ENCODE assay signal across 21 cellular contexts in the genomic region with DNA sequence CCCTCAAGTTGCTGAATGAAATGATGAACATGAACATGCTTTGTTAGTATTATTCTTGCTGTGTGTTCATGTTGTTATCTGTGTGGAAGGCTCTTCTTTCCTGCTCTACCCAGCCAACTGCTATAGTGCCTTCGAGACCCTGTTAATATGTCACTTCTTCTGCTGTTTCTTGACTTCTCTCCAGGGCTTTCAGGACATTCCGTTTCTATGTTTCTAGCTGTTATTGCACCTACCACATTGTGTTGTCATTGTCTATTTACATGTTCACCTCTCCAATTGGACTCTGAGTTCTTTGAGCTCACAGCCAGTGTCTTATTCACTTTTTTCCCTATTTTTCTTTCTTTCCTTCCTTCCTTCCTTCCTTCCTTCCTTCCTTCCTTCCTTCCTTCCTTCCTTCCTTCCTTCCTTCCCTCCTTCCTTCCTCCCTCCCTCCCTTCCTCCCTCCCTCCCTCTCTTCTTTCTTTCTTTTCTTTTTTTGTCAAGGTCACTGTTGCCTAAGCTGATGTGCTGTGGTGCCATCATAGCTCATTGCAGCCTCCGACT. TPM values are rescaled to one million over a fixed set of nuclear protein-coding genes. Genes with fewer than 3 reads are reported as not detected.
A peak's percentile ranks its signal among the peaks of the same experiment; 100 is the strongest.
DNase-seq lines count a peak whose midpoint lies in the region; ATAC-seq and TF ChIP-seq lines count a peak whose summit lies in the region.
"Had no signal": no experiment of that assay in that cellular context is flagged by ENCODE, and none has a peak within 500 bp of the region (broad histone marks: within the 10 kb centered on the region; RNA-seq: fewer than 3 reads in every experiment).

No MANE protein-coding gene starts in this region.

- H3K4me1 ChIP-seq in A673 (ENCODE audit: insufficient read depth, low read length, poor library complexity, severe bottlenecking) (peaks cover 28% of the 10 kb centered on the region), neural progenitor cell (peaks cover 9% of the 10 kb centered on the region), PC-9 (replicated peaks; ENCODE audit: insufficient read depth) (peaks cover 17% of the 10 kb centered on the region)

- H3K4me1 Mint-ChIP-seq in neural progenitor cell, result peaks cover 19% of the 10 kb centered on the region
- H3K4me1 Mint-ChIP-seq in naive thymus-derived CD8-positive, alpha-beta T cell, result peaks cover 0 to 11% (median 8%) of the 10 kb centered on the region in 4 donors

- no peak overlapping the region for H3K9ac ChIP-seq in SK-N-MC (ENCODE audit: insufficient read length)
- H3K9ac ChIP-seq in neural progenitor cell, result no peak overlapping the region
- H3K9ac ChIP-seq: BLaER1 had no signal

- peaks cover 3% of the 10 kb centered on the region for H3K9me3 Mint-ChIP-seq in neural progenitor cell
- no peaks in the 10 kb centered on the region for H3K9me3 Mint-ChIP-seq in naive thymus-derived CD8-positive, alpha-beta T cell
- H3K9me3 Mint-ChIP-seq: CD4-positive, CD25-positive, alpha-beta regulatory T cell; CD8-positive, alpha-beta T cell; GM23338; HFFc6 had no signal

- intact Hi-C loops in A673 (cut with micrococcal nuclease; ENCODE audit: unreplicated experiment), result no loop called here
- intact Hi-C loops in PC-9 (cut with micrococcal nuclease; ENCODE audit: unreplicated experiment), result no loop called here

- peaks cover 6% of the 10 kb centered on the region for H3K27me3 Mint-ChIP-seq in neural progenitor cell (ENCODE audit: insufficient read depth, low read depth)
- peaks cover 8 to 32% (median 15%) of the 10 kb centered on the region in 5 donors for H3K27me3 Mint-ChIP-seq in naive thymus-derived CD8-positive, alpha-beta T cell

- H3K4me3 ChIP-seq in A673 (ENCODE audit: low read depth, low read length, poor library complexity, severe bottlenecking) (no peak overlapping the region), SK-N-MC (no peak overlapping the region), epithelial cell of proximal tubule (ENCODE audit: low read depth, low read length) (no peak overlapping the region), neural progenitor cell (no peak overlapping the region), PC-9 (no peak overlapping the region)
- H3K4me3 ChIP-seq: BLaER1, GM23338 had no signal

- DNase-seq in A673 (ENCODE audit: low spot score), result peak; percentile 67
- DNase-seq in SK-N-MC (ENCODE audit: low read depth, low spot score), result peak; percentile 67
- DNase-seq in epithelial cell of proximal tubule (ENCODE audit: low read depth), result peak; percentile 22
- DNase-seq in neural progenitor cell (ENCODE audit: low spot score), result no peak
- DNase-seq in activated naive CD4-positive, alpha-beta T cell treated with Interleukin-2 at 50 U/mL for 16 hours, result no peak
- DNase-seq in naive thymus-derived CD8-positive, alpha-beta T cell, result no peak
- DNase-seq in PC-9, result no peak
- no peak for DNase-seq in NCI-H748 treated with DMSO at 0.1 percent for 48 hours (lab: John Stamatoyannopoulos, UW)
- DNase-seq: 8988T; Caco-2; CD4-positive, CD25-positive, alpha-beta regulatory T cell; CD8-positive, alpha-beta T cell; DMS153; DND-41; H9; HFFc6 had no signal

- POLR2A ChIA-PET in A673 (lab: Charles Lee; ENCODE audit: low non-redundant PET), result interaction anchor here (0.7 kb wide), 1 partner anchor 536 kb away, joined by 6 read pairs; no protein-coding TSS in a partner anchor
- POLR2A ChIA-PET in naive thymus-derived CD8-positive, alpha-beta T cell (lab: Charles Lee), result no interaction called here
- POLR2A ChIA-PET in PC-9 (lab: Charles Lee; ENCODE audit: unreplicated experiment), result no interaction called here

- TF ChIP-seq CTCF in A673 (conservative IDR thresholded peaks at IDR 0.05; ENCODE audit: low read depth, low read length), result no peak
- TF ChIP-seq CTCF in epithelial cell of proximal tubule (conservative IDR thresholded peaks at IDR 0.05; ENCODE audit: low read depth, low read length), result no peak
- no peak for TF ChIP-seq CTCF in neural progenitor cell (IDR thresholded peaks at IDR 0.05)
- TF ChIP-seq CTCF in PC-9 (conservative IDR thresholded peaks at IDR 0.05), result no peak

- no peaks in the 10 kb centered on the region for H3K9me2 ChIP-seq in PC-9 (ENCODE audit: insufficient read depth)

- H3F3A ChIP-seq in neural progenitor cell (ENCODE audit: low read depth) (peaks cover 8% of the 10 kb centered on the region), PC-9 (ENCODE audit: insufficient read depth, low read depth) (no peaks in the 10 kb centered on the region)

- H3K27ac ChIP-seq in A673 (ENCODE audit: low read depth, low read length, poor library complexity, severe bottlenecking) (no peak overlapping the region), SK-N-MC (peak overlapping the region; percentile 85), neural progenitor cell (no peak overlapping the region), PC-9 (no peak overlapping the region)
- H3K27ac ChIP-seq: BLaER1, C4-2B had no signal

- no peak for ATAC-seq in naive thymus-derived CD8-positive, alpha-beta T cell
- ATAC-seq: CD8-positive, alpha-beta T cell; GM23338; HCT116 had no signal

- H3K36me3 Mint-ChIP-seq in neural progenitor cell, result no peaks in the 10 kb centered on the region
- H3K36me3 Mint-ChIP-seq in naive thymus-derived CD8-positive, alpha-beta T cell, result no peaks in the 10 kb centered on the region
- H3K36me3 Mint-ChIP-seq: CD4-positive, CD25-positive, alpha-beta regulatory T cell; CD8-positive, alpha-beta T cell had no signal

- H3K27me3 ChIP-seq in A673 (replicated peaks; ENCODE audit: insufficient read depth, low read depth, low read length, poor library complexity), result no peaks in the 10 kb centered on the region
- H3K27me3 ChIP-seq in neural progenitor cell, result peaks cover 24% of the 10 kb centered on the region
- no peaks in the 10 kb centered on the region for H3K27me3 ChIP-seq in PC-9 (ENCODE audit: insufficient read depth, low read depth)
- H3K27me3 ChIP-seq: BLaER1 had no signal

- no TSS peak for BruUV-seq in A673 (replicated peaks; lab: Mats Ljungman, UMichigan)
- no TSS peak for BruUV-seq in PC-9 (replicated peaks; lab: Mats Ljungman, UMichigan)

- H3K27ac Mint-ChIP-seq in neural progenitor cell, result peak overlapping the region; percentile 66
- no peak overlapping the region for H3K27ac Mint-ChIP-seq in naive thymus-derived CD8-positive, alpha-beta T cell
- H3K27ac Mint-ChIP-seq: B cell; CD8-positive, alpha-beta T cell; GM23338; H9; HFFc6 had no signal

- no peaks in the 10 kb centered on the region for H3K36me3 ChIP-seq in A673 (ENCODE audit: insufficient read depth, low read length, poor library complexity, severe bottlenecking)
- no peaks in the 10 kb centered on the region for H3K36me3 ChIP-seq in SK-N-MC (ENCODE audit: insufficient read depth, low read length)
- H3K36me3 ChIP-seq in neural progenitor cell, result no peaks in the 10 kb centered on the region
- H3K36me3 ChIP-seq in PC-9 (ENCODE audit: low read depth), result no peaks in the 10 kb centered on the region
- H3K36me3 ChIP-seq: BLaER1 had no signal

- H3K4me2 ChIP-seq in neural progenitor cell (no peak overlapping the region), PC-9 (no peak overlapping the region)
- H3K4me2 ChIP-seq: BLaER1, GM23338 had no signal

- no peaks in the 10 kb centered on the region for H4K20me1 ChIP-seq in neural progenitor cell (ENCODE audit: low read depth)
- no peaks in the 10 kb centered on the region for H4K20me1 ChIP-seq in PC-9 (ENCODE audit: insufficient read depth)
- H4K20me1 ChIP-seq: BLaER1 had no signal

- H2AFZ ChIP-seq in neural progenitor cell (replicated peaks) (no peak overlapping the region), PC-9 (no peak overlapping the region)
- H2AFZ ChIP-seq: GM23338 had no signal

- H3K4me3 Mint-ChIP-seq in neural progenitor cell, result no peak overlapping the region
- H3K4me3 Mint-ChIP-seq in naive thymus-derived CD8-positive, alpha-beta T cell, result no peak overlapping the region
- H3K4me3 Mint-ChIP-seq: B cell; CD4-positive, CD25-positive, alpha-beta regulatory T cell; CD8-positive, alpha-beta T cell; GM23338; HFFc6 had no signal

- CTCF ChIA-PET in A673 (lab: Charles Lee) (interaction anchor here (1.0 kb wide), 1 partner anchor 44 kb away, joined by 3 read pairs; no protein-coding TSS in a partner anchor), PC-9 (lab: Charles Lee) (no interaction called here)

- H3K79me2 ChIP-seq in neural progenitor cell (ENCODE audit: low read depth) (no peaks in the 10 kb centered on the region), PC-9 (ENCODE audit: low read depth) (no peaks in the 10 kb centered on the region)

- H3K9me3 ChIP-seq in A673 (ENCODE audit: low read depth, low read length, poor library complexity, severe bottlenecking) (no peaks in the 10 kb centered on the region), SK-N-MC (ENCODE audit: low read depth, low read length) (no peaks in the 10 kb centered on the region), neural progenitor cell (ENCODE audit: low read depth) (no peaks in the 10 kb centered on the region), PC-9 (ENCODE audit: insufficient read depth, low read depth) (no peaks in the 10 kb centered on the region)
- H3K9me3 ChIP-seq: Caco-2 had no signal

RNA-seq across cellular contexts. Expression of a gene that starts 40.4 kb away (rescaled TPM):
- total RNA-seq in A673 (2021), result 24.8 and 31.9 TPM in 2 replicates
- total RNA-seq in epithelial cell of proximal tubule, result 12.6 and 16.0 TPM in 2 replicates
- 2.2 and 3.2 TPM in 2 replicates for total RNA-seq in neural progenitor cell (ENCODE audit: low replicate concordance)
- under 1 TPM in 1 of 2 experiments, not detected in 1; 0.19 TPM for total RNA-seq in naive thymus-derived CD8-positive, alpha-beta T cell
- polyA plus RNA-seq in naive thymus-derived CD8-positive, alpha-beta T cell, result not detected
- total RNA-seq in PC-9 (2021), result 3.3 and 4.5 TPM in 2 replicates

Comparison
In these comparisons a context has a peak if more than half of its experiments do, and no peak if none do; other contexts are left out.
1. DNase-seq: peak in A673 (single experiment), SK-N-MC (single experiment) and epithelial cell of proximal tubule (single experiment); none in neural progenitor cell (single experiment), activated naive CD4-positive, alpha-beta T cell treated with Interleukin-2 at 50 U/mL for 16 hours (single experiment), naive thymus-derived CD8-positive, alpha-beta T cell (0 of 10), PC-9 (0 of 2) and NCI-H748 treated with DMSO at 0.1 percent for 48 hours (single experiment).